ENCODE assay signal across 8 cellular contexts in genomic region chr20:63309261-63310071, GRCh38. TPM values are rescaled to one million over a fixed set of nuclear protein-coding genes. Genes with fewer than 3 reads are reported as not detected.
DNase-seq lines count a peak whose midpoint lies in the region; ATAC-seq, FAIRE-seq and TF ChIP-seq lines count a peak whose summit lies in the region.

No MANE protein-coding gene starts in this region.

- H3K9me3 ChIP-seq in MM.1S (replicated peaks; ENCODE audit: insufficient read depth, low read length): no peaks in the 10 kb centered on the region
- no peaks in the 10 kb centered on the region for H3K9me3 ChIP-seq in heart right ventricle
- no peaks in the 10 kb centered on the region for H3K9me3 ChIP-seq in small intestine (ENCODE audit: control insufficient read depth, low read depth)

- no peak overlapping the region for H3K9ac ChIP-seq in MM.1S (ENCODE audit: low read length)

- peak; percentile 50 for TF ChIP-seq CTCF in MM.1S (IDR thresholded peaks at IDR 0.05; ENCODE audit: low read length)
- peak; percentile 75 to 95 (median 88) for TF ChIP-seq CTCF in heart right ventricle (IDR thresholded peaks at IDR 0.05)

- peak; percentile 22 to 62 (median 54) for ATAC-seq in heart right ventricle
- no peak for ATAC-seq in GM19397 (IDR thresholded peaks at IDR 0.05; ENCODE audit: unreplicated experiment)

- DNase-seq in NCI-H82 (lab: John Stamatoyannopoulos, UW) (peak; percentile 61), NCI-H82 treated with DMSO at 0.1 percent for 48 hours (lab: John Stamatoyannopoulos, UW; ENCODE audit: unreplicated experiment) (no peak), MM.1S (no peak), heart right ventricle (peak; percentile 30 to 46), small intestine (peak; percentile 8), SIG-M5 treated with dmso at 0.1 percent for 504 hours (lab: John Stamatoyannopoulos, UW; ENCODE audit: unreplicated experiment) (no peak)
- DNase-seq in activated T-cell treated with anti-CD3 and anti-CD28 coated beads, Interleukin-2, amount 50 U/mL, for 48 hours: peak; percentile 36 to 44

- WGBS in heart right ventricle, 2 donors: 31 to 34% methylated on average over 35 of the region's 35 CpGs
- WGBS in small intestine, 3 donors: 44 to 53% (median 45%) methylated on average over 34 to 35 of the region's 35 CpGs

- H3K4me1 ChIP-seq in MM.1S (ENCODE audit: low read length): no peaks in the 10 kb centered on the region
- H3K4me1 ChIP-seq in heart right ventricle: peaks cover 0 to 18% (median 4%) of the 10 kb centered on the region in 9 donors
- no peaks in the 10 kb centered on the region for H3K4me1 ChIP-seq in small intestine (ENCODE audit: control insufficient read depth in 2 of 2, insufficient read depth in 1 of 2, low read depth in 1 of 2, low read length in 1 of 2)

- no peak overlapping the region for H2AFZ ChIP-seq in MM.1S (ENCODE audit: low read length)

- intact Hi-C loops in heart right ventricle (cut with DNase I): loop anchor here (1.0 to 2.0 kb wide), 4 partner anchors 69 to 73 kb away; no protein-coding TSS in a partner anchor

- no peak overlapping the region for H3K4me2 ChIP-seq in MM.1S (ENCODE audit: low read depth, low read length)

- H4K20me1 ChIP-seq in MM.1S (ENCODE audit: insufficient read depth, low read length): no peaks in the 10 kb centered on the region

- H3K36me3 ChIP-seq in MM.1S (replicated peaks; ENCODE audit: insufficient read depth, low read length): no peaks in the 10 kb centered on the region
- H3K36me3 ChIP-seq in heart right ventricle: no peaks in the 10 kb centered on the region
- H3K36me3 ChIP-seq in small intestine (ENCODE audit: control insufficient read depth in 2 of 2, insufficient read depth in 2 of 2, low read length in 2 of 2): no peaks in the 10 kb centered on the region

- H3K9me2 ChIP-seq in MM.1S (replicated peaks; ENCODE audit: insufficient read depth, low read length): no peaks in the 10 kb centered on the region

- no peaks in the 10 kb centered on the region for H3F3A ChIP-seq in MM.1S (ENCODE audit: insufficient read depth, low read length)

- H3K4me3 ChIP-seq in MM.1S (ENCODE audit: low read length) (no peak overlapping the region), heart right ventricle (no peak overlapping the region), small intestine (ENCODE audit: low read depth in 1 of 2, low read length in 2 of 2) (no peak overlapping the region)

- no peaks in the 10 kb centered on the region for H3K79me2 ChIP-seq in MM.1S (ENCODE audit: low read length)

- FAIRE-seq in small intestine (lab: Jason Lieb, UNC): no peak

- H3K27me3 ChIP-seq in MM.1S (replicated peaks; ENCODE audit: insufficient read depth, low read length): peaks cover 73% of the 10 kb centered on the region
- peaks cover 7 to 59% (median 42%) of the 10 kb centered on the region in 7 donors for H3K27me3 ChIP-seq in heart right ventricle
- H3K27me3 ChIP-seq in small intestine (ENCODE audit: control insufficient read depth in 2 of 2, insufficient read depth in 2 of 2, low read length in 2 of 2): no peaks in the 10 kb centered on the region

- no peak overlapping the region for H3K27ac ChIP-seq in MM.1S (ENCODE audit: low read length)
- no peak overlapping the region for H3K27ac ChIP-seq in heart right ventricle
- H3K27ac ChIP-seq in small intestine (ENCODE audit: low read depth in 1 of 2, low read length in 1 of 2): no peak overlapping the region

RNA-seq across cellular contexts. Expression of gene COL20A1, which starts 16.5 kb away (rescaled TPM):
- under 1 TPM in 2 of 10 donors, not detected in 8; 0.26 to 0.30 TPM for total RNA-seq in heart right ventricle
- polyA plus RNA-seq in heart right ventricle (not detected), small intestine (under 1 TPM in 1 of 3 donors, not detected in 2; 0.09 TPM)

RNA-seq across cellular contexts. Expression of gene ARFGAP1, which starts 36.9 kb away (rescaled TPM):
- total RNA-seq in heart right ventricle: 10 to 100 TPM; 20.4 to 40.4 (median 28.4) TPM
- polyA plus RNA-seq in heart right ventricle (10 to 100 TPM; 46.2 to 72.6 TPM), small intestine (100 to 1,000 TPM in 1 of 3 donors, 10 to 100 TPM in 2; 75.8 to 117 (median 84.8) TPM)

RNA-seq across cellular contexts. Expression of gene CHRNA4, which starts 51.7 kb away (rescaled TPM):
- total RNA-seq in heart right ventricle: 1 to 10 TPM in 4 of 10 donors, under 1 TPM in 2, not detected in 4; 0.38 to 1.5 (median 1.1) TPM
- polyA plus RNA-seq in heart right ventricle (under 1 TPM; 0.06 to 0.22 TPM), small intestine (under 1 TPM in 1 of 3 donors, not detected in 2; 0.01 TPM)

RNA-seq across cellular contexts. Expression of gene NKAIN4, which starts 55.2 kb away (rescaled TPM):
- total RNA-seq in heart right ventricle: not detected
- polyA plus RNA-seq in heart right ventricle (under 1 TPM in 1 of 2 donors, not detected in 1; 0.04 TPM), small intestine (under 1 TPM in 1 of 3 donors, not detected in 2; 0.51 TPM)

Comparison
In these comparisons a context has a peak if more than half of its experiments do, and no peak if none do; other contexts are left out.
1. DNase-seq: peak in NCI-H82 (single experiment), activated T-cell treated with anti-CD3 and anti-CD28 coated beads, Interleukin-2, amount 50 U/mL, for 48 hours (2 of 2), heart right ventricle (2 of 2) and small intestine (single experiment); none in NCI-H82 treated with DMSO at 0.1 percent for 48 hours (single experiment), MM.1S (single experiment) and SIG-M5 treated with dmso at 0.1 percent for 504 hours (single experiment).